In the genomic region with DNA sequence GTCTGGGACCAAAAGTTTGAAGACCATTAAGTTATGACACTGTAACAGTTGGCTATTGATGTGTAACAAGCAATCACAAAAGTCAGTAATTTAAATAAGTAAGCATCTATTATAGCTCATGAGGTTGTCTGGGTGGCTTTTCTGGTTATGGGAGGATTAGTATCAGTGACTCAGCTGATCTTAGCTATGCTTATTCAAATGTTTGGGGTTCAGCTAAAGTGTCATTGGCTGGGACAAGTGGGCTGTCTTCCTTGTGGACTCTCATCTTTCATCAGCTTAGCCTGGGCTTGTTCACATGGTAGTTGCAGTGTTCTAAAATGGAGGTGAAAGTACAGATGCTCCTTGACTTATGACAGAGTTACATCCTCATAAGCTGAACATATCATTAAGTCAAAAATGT, we compare ENCODE assay signal across 22 cellular contexts.
"Had no signal": no experiment of that assay in that cellular context is flagged by ENCODE, and none has a peak within 500 bp of the region (broad histone marks: within the 10 kb centered on the region; RNA-seq: fewer than 3 reads in every experiment).

No MANE protein-coding gene starts in this region.

- H3K27ac Mint-ChIP-seq: naive thymus-derived CD4-positive, alpha-beta T cell; nephron progenitor cell; stimulated activated naive B cell treated with anti-CD40 and anti-IgM and Interleukin-4, amounts not matched to agents 10 μg/mL and 1 μg/mL and 100 μg/mL, for 72 hours; stimulated activated naive CD8-positive, alpha-beta T cell treated with anti-CD3 and anti-CD28 coated beads, Interleukin-15, amount 100 ng/mL, for 72 hours had no signal

- H3K4me1 ChIP-seq: esophagus muscularis mucosa, psoas muscle, right lobe of liver, spleen, testis, tibial nerve, upper lobe of right lung, vagina had no signal

- H3K27me3 ChIP-seq: dorsolateral prefrontal cortex, esophagus muscularis mucosa, right lobe of liver, spleen, testis, tibial nerve, upper lobe of right lung, vagina had no signal

- H3K36me3 ChIP-seq: right lobe of liver, spleen, upper lobe of right lung had no signal

- H3K4me3 Mint-ChIP-seq: naive thymus-derived CD4-positive, alpha-beta T cell; nephron progenitor cell; stimulated activated naive B cell treated with anti-CD40 and anti-IgM and Interleukin-4, amounts not matched to agents 10 μg/mL and 1 μg/mL and 100 μg/mL, for 72 hours; stimulated activated naive CD8-positive, alpha-beta T cell treated with anti-CD3 and anti-CD28 coated beads, Interleukin-15, amount 100 ng/mL, for 72 hours had no signal

- DNase-seq: cortex of kidney; dorsolateral prefrontal cortex; effector CD8-positive, alpha-beta T cell; left colon; left ventricle myocardium superior; naive thymus-derived CD4-positive, alpha-beta T cell; nephron progenitor cell; psoas muscle; retina; right lobe of liver; spleen; stimulated activated CD4-positive, alpha-beta T cell treated with anti-CD3 and anti-CD28 coated beads, Interleukin-15, amount 100 ng/mL, for 24 hours; stimulated activated CD4-positive, alpha-beta T cell treated with anti-CD3 and anti-CD28 coated beads, Interleukin-1b, Interleukin-23, amount 100 ng/mL, for 48 hours; stimulated activated CD4-positive, alpha-beta T cell treated with anti-CD3 and anti-CD28 coated beads, Interleukin-4, amount 100 ng/mL, for 24 hours; stimulated activated naive B cell treated with anti-CD40 and anti-IgM and Interleukin-4, amounts not matched to agents 10 μg/mL and 1 μg/mL and 100 μg/mL, for 72 hours; stimulated activated naive CD8-positive, alpha-beta T cell treated with anti-CD3 and anti-CD28 coated beads, Interleukin-15, amount 100 ng/mL, for 72 hours; testis; upper lobe of right lung had no signal

- H3K27me3 Mint-ChIP-seq: naive thymus-derived CD4-positive, alpha-beta T cell; stimulated activated naive CD8-positive, alpha-beta T cell treated with anti-CD3 and anti-CD28 coated beads, Interleukin-15, amount 100 ng/mL, for 72 hours had no signal

- H3K4me3 ChIP-seq: dorsolateral prefrontal cortex, esophagus muscularis mucosa, lung, psoas muscle, right lobe of liver, spleen, testis, tibial nerve, upper lobe of right lung, vagina had no signal

- H3K27ac ChIP-seq: dorsolateral prefrontal cortex, esophagus muscularis mucosa, psoas muscle, right lobe of liver, spleen, testis, tibial nerve, upper lobe of right lung, vagina had no signal

- H3K9me3 ChIP-seq: psoas muscle, right lobe of liver, testis, upper lobe of right lung, vagina had no signal

- H3K4me1 Mint-ChIP-seq: naive thymus-derived CD4-positive, alpha-beta T cell; stimulated activated naive CD8-positive, alpha-beta T cell treated with anti-CD3 and anti-CD28 coated beads, Interleukin-15, amount 100 ng/mL, for 72 hours had no signal

- ATAC-seq: left colon; left ventricle myocardium superior; naive thymus-derived CD4-positive, alpha-beta T cell; psoas muscle; right lobe of liver; stimulated activated naive B cell treated with anti-CD40 and anti-IgM and Interleukin-4, amounts not matched to agents 10 μg/mL and 1 μg/mL and 100 μg/mL, for 72 hours; stimulated activated naive CD8-positive, alpha-beta T cell treated with anti-CD3 and anti-CD28 coated beads, Interleukin-15, amount 100 ng/mL, for 72 hours; upper lobe of right lung had no signal
